In genomic region chr4:120857312-120857711, GRCh38 we compare ENCODE assay signal across 17 cellular contexts.
"Had no signal": no experiment of that assay in that cellular context is flagged by ENCODE, and none has a peak within 500 bp of the region (broad histone marks: within the 10 kb centered on the region; RNA-seq: fewer than 3 reads in every experiment).

No MANE protein-coding gene starts in this region.

- H3K27me3 Mint-ChIP-seq: activated CD4-positive, alpha-beta T cell treated with anti-CD3 and anti-CD28 coated beads, Interleukin-2, amount 10 ng/mL, durations not matched to agents 24 days and 14 days had no signal

- ATAC-seq: activated T-helper 17 cell treated with anti-CD3 and anti-CD28 coated beads, Interleukin-2, amount 50 U/mL, for 72 hours; lower lobe of right lung had no signal

- H3K9me3 Mint-ChIP-seq: activated B cell treated with CpG ODN at 0.5 μM for 24 hours; activated CD4-positive, alpha-beta T cell treated with anti-CD3 and anti-CD28 coated beads, Interleukin-2, amount 10 ng/mL, durations not matched to agents 24 days and 14 days; activated naive CD4-positive, alpha-beta T cell treated with anti-CD3 and anti-CD28 coated beads for 36 hours; activated T-helper 17 cell treated with anti-CD3 and anti-CD28 coated beads, Interleukin-2, amount 50 U/mL, for 72 hours; T-helper 1 cell treated with Interleukin-12 subunit alpha and Interleukin-12 subunit beta and Interleukin-4 antibody, amounts not matched to agents 30 μg/mL and 1 μg/mL, for 36 hours had no signal

- H3K27ac ChIP-seq: brain microvascular endothelial cell, esophagus muscularis mucosa, lower lobe of right lung, stomach, thoracic aorta had no signal

- H3K4me1 Mint-ChIP-seq: activated B cell treated with CpG ODN at 0.5 μM for 24 hours had no signal

- DNase-seq: activated B cell treated with CpG ODN at 0.5 μM for 24 hours; activated CD4-positive, alpha-beta T cell treated with anti-CD3 and anti-CD28 coated beads, Interleukin-2, amount 10 ng/mL, durations not matched to agents 24 days and 14 days; activated CD8-positive, alpha-beta memory T cell treated with anti-CD3 and anti-CD28 coated beads for 24 hours; activated naive CD4-positive, alpha-beta T cell treated with anti-CD3 and anti-CD28 coated beads for 36 hours; brain microvascular endothelial cell; cerebellar nuclear complex; hypothalamus; lower lobe of right lung; midbrain; retina; small intestine; stomach had no signal

- H3K36me3 ChIP-seq: brain microvascular endothelial cell, esophagus muscularis mucosa, lower lobe of right lung, stomach, thoracic aorta had no signal

- H3K4me1 ChIP-seq: lower lobe of right lung had no signal

- H3K4me3 Mint-ChIP-seq: activated B cell treated with CpG ODN at 0.5 μM for 24 hours; activated CD4-positive, alpha-beta T cell treated with anti-CD3 and anti-CD28 coated beads, Interleukin-2, amount 10 ng/mL, durations not matched to agents 24 days and 14 days; activated naive CD4-positive, alpha-beta T cell treated with anti-CD3 and anti-CD28 coated beads for 36 hours; activated T-helper 17 cell treated with anti-CD3 and anti-CD28 coated beads, Interleukin-2, amount 50 U/mL, for 72 hours; T-helper 1 cell treated with Interleukin-12 subunit alpha and Interleukin-12 subunit beta and Interleukin-4 antibody, amounts not matched to agents 30 μg/mL and 1 μg/mL, for 36 hours had no signal

- FAIRE-seq: endometrium, small intestine had no signal

- H3K9me3 ChIP-seq: esophagus muscularis mucosa, lower lobe of right lung, stomach, thoracic aorta had no signal

- H3K4me3 ChIP-seq: esophagus muscularis mucosa, lower lobe of right lung, stomach, thoracic aorta had no signal

- H3K27me3 ChIP-seq: brain microvascular endothelial cell, esophagus muscularis mucosa, stomach had no signal

- H3K27ac Mint-ChIP-seq: activated B cell treated with CpG ODN at 0.5 μM for 24 hours; activated CD4-positive, alpha-beta T cell treated with anti-CD3 and anti-CD28 coated beads, Interleukin-2, amount 10 ng/mL, durations not matched to agents 24 days and 14 days; activated naive CD4-positive, alpha-beta T cell treated with anti-CD3 and anti-CD28 coated beads for 36 hours; T-helper 1 cell treated with Interleukin-12 subunit alpha and Interleukin-12 subunit beta and Interleukin-4 antibody, amounts not matched to agents 30 μg/mL and 1 μg/mL, for 36 hours had no signal
